Comparison of ENCODE assay signal across 36 cellular contexts in genomic region chr11:9193316-9193715, GRCh38.
"Had no signal": no experiment of that assay in that cellular context is flagged by ENCODE, and none has a peak within 500 bp of the region (broad histone marks: within the 10 kb centered on the region; RNA-seq: fewer than 3 reads in every experiment).

No MANE protein-coding gene starts in this region.

- H3K27ac ChIP-seq: ascending aorta, cardiac muscle cell, VCaP had no signal

- H3K27me3 Mint-ChIP-seq: activated B cell treated with CpG ODN at 0.5 μM for 24 hours; activated CD4-positive, alpha-beta memory T cell treated with anti-CD3 and anti-CD28 coated beads for 36 hours; activated CD4-positive, alpha-beta T cell treated with anti-CD3 and anti-CD28 coated beads, Interleukin-2, amount 10 ng/mL, durations not matched to agents 24 days and 14 days; activated CD8-positive, alpha-beta memory T cell treated with anti-CD3 and anti-CD28 coated beads, Interleukin-2, amount 10 ng/mL, durations not matched to agents 7 days and 5 days; activated CD8-positive, alpha-beta T cell treated with anti-CD3 and anti-CD28 coated beads for 36 hours; activated naive CD4-positive, alpha-beta T cell treated with anti-CD3 and anti-CD28 coated beads, Interleukin-2, amount 10 ng/mL, durations not matched to agents 7 days and 5 days; activated naive CD4-positive, alpha-beta T cell treated with anti-CD3 and anti-CD28 coated beads, Interleukin-2, amount 50 U/mL, for 24 hours; activated naive CD8-positive, alpha-beta T cell; activated naive CD8-positive, alpha-beta T cell treated with anti-CD3 and anti-CD28 coated beads, Interleukin-2, amount 10 ng/mL, durations not matched to agents 7 days and 5 days; activated naive CD8-positive, alpha-beta T cell treated with anti-CD3 and anti-CD28 coated beads, Interleukin-2, amount 50 U/mL, for 24 hours; activated T-cell treated with anti-CD3 and anti-CD28 coated beads, Interleukin-2, amount 50 U/mL, for 24 hours; brain; central memory CD8-positive, alpha-beta T cell had no signal

- H3K4me3 ChIP-seq: ascending aorta, cardiac muscle cell had no signal

- H3K27ac Mint-ChIP-seq: activated B cell treated with CpG ODN at 0.5 μM for 24 hours; activated CD4-positive, alpha-beta memory T cell treated with anti-CD3 and anti-CD28 coated beads for 36 hours; activated CD4-positive, alpha-beta T cell treated with anti-CD3 and anti-CD28 coated beads, Interleukin-2, amount 10 ng/mL, durations not matched to agents 24 days and 14 days; activated CD8-positive, alpha-beta memory T cell treated with anti-CD3 and anti-CD28 coated beads, Interleukin-2, amount 10 ng/mL, durations not matched to agents 7 days and 5 days; activated CD8-positive, alpha-beta T cell treated with anti-CD3 and anti-CD28 coated beads for 36 hours; activated naive CD4-positive, alpha-beta T cell treated with anti-CD3 and anti-CD28 coated beads, Interleukin-2, amount 10 ng/mL, durations not matched to agents 7 days and 5 days; activated naive CD4-positive, alpha-beta T cell treated with anti-CD3 and anti-CD28 coated beads, Interleukin-2, amount 50 U/mL, for 24 hours; activated naive CD8-positive, alpha-beta T cell; activated naive CD8-positive, alpha-beta T cell treated with anti-CD3 and anti-CD28 coated beads, Interleukin-2, amount 10 ng/mL, durations not matched to agents 7 days and 5 days; activated T-cell treated with anti-CD3 and anti-CD28 coated beads, Interleukin-2, amount 50 U/mL, for 24 hours; activated T-helper 2 cell treated with anti-CD3 and anti-CD28 coated beads, Interferon-gamma antibody, Interleukin-2, Interleukin-4, amounts not matched to agents 10 μg/mL and 5 μg/mL and 100 μg/mL, durations not matched to agents 14 hours and 24 hours and 36 hours; brain; T-helper 1 cell treated with Interleukin-12 subunit alpha and Interleukin-12 subunit beta and Interleukin-4 antibody, amounts not matched to agents 30 μg/mL and 1 μg/mL, for 36 hours; T-helper 2 cell treated with Interferon-gamma antibody and Interleukin-4, amounts not matched to agents 5 μg/mL and 100 μg/mL, for 36 hours had no signal

- H3K4me1 ChIP-seq: ascending aorta had no signal

- H3K27me3 ChIP-seq: ascending aorta, cardiac muscle cell had no signal

- H3K9me3 ChIP-seq: ascending aorta had no signal

- H3K4me3 Mint-ChIP-seq: activated B cell treated with CpG ODN at 0.5 μM for 24 hours; activated CD4-positive, alpha-beta memory T cell treated with anti-CD3 and anti-CD28 coated beads for 36 hours; activated CD4-positive, alpha-beta T cell treated with anti-CD3 and anti-CD28 coated beads, Interleukin-2, amount 10 ng/mL, durations not matched to agents 24 days and 14 days; activated CD8-positive, alpha-beta memory T cell treated with anti-CD3 and anti-CD28 coated beads, Interleukin-2, amount 10 ng/mL, durations not matched to agents 7 days and 5 days; activated CD8-positive, alpha-beta T cell treated with anti-CD3 and anti-CD28 coated beads for 36 hours; activated naive CD4-positive, alpha-beta T cell treated with anti-CD3 and anti-CD28 coated beads, Interleukin-2, amount 10 ng/mL, durations not matched to agents 7 days and 5 days; activated naive CD4-positive, alpha-beta T cell treated with anti-CD3 and anti-CD28 coated beads, Interleukin-2, amount 50 U/mL, for 24 hours; activated naive CD8-positive, alpha-beta T cell; activated naive CD8-positive, alpha-beta T cell treated with anti-CD3 and anti-CD28 coated beads, Interleukin-2, amount 10 ng/mL, durations not matched to agents 7 days and 5 days; activated naive CD8-positive, alpha-beta T cell treated with anti-CD3 and anti-CD28 coated beads, Interleukin-2, amount 50 U/mL, for 24 hours; activated T-cell treated with anti-CD3 and anti-CD28 coated beads, Interleukin-2, amount 50 U/mL, for 24 hours; brain; central memory CD8-positive, alpha-beta T cell; T-helper 1 cell treated with Interleukin-12 subunit alpha and Interleukin-12 subunit beta and Interleukin-4 antibody, amounts not matched to agents 30 μg/mL and 1 μg/mL, for 36 hours; T-helper 2 cell treated with Interferon-gamma antibody and Interleukin-4, amounts not matched to agents 5 μg/mL and 100 μg/mL, for 36 hours had no signal

- FAIRE-seq: bronchial epithelial cell, TTC549 had no signal

- DNase-seq: activated B cell treated with CpG ODN at 0.5 μM for 24 hours; activated CD4-positive, alpha-beta memory T cell treated with anti-CD3 and anti-CD28 coated beads for 36 hours; activated CD4-positive, alpha-beta T cell treated with anti-CD3 and anti-CD28 coated beads for 4 hours; activated CD4-positive, alpha-beta T cell treated with anti-CD3 and anti-CD28 coated beads, Interleukin-2, amount 10 ng/mL, durations not matched to agents 24 days and 14 days; activated CD4-positive, alpha-beta T cell treated with anti-CD3 and anti-CD28 coated beads, Interleukin-2, amount 50 U/mL, for 1 hour; activated CD4-positive, alpha-beta T cell treated with anti-CD3 and anti-CD28 coated beads, Interleukin-2, amount 50 U/mL, for 4 hours; activated CD4-positive, CD25-positive, alpha-beta regulatory T cell treated with anti-CD3 and anti-CD28 coated beads, Interleukin-2, amount 50 U/mL, for 72 hours; activated CD8-positive, alpha-beta memory T cell treated with anti-CD3 and anti-CD28 coated beads, Interleukin-2, amount 10 ng/mL, durations not matched to agents 7 days and 5 days; activated CD8-positive, alpha-beta memory T cell treated with anti-CD3 and anti-CD28 coated beads, Interleukin-2, amount 50 U/mL, for 48 hours; activated CD8-positive, alpha-beta T cell treated with anti-CD3 and anti-CD28 coated beads for 36 hours; activated effector memory CD4-positive, alpha-beta T cell treated with Interleukin-2 at 50 U/mL for 16 hours; activated gamma-delta T cell; activated naive CD4-positive, alpha-beta T cell treated with anti-CD3 and anti-CD28 coated beads, Interleukin-2, amount 10 ng/mL, durations not matched to agents 7 days and 5 days; activated naive CD4-positive, alpha-beta T cell treated with Interleukin-2 at 50 U/mL for 16 hours; activated naive CD8-positive, alpha-beta T cell treated with anti-CD3 and anti-CD28 coated beads, Interleukin-2, amount 10 ng/mL, durations not matched to agents 7 days and 5 days; activated naive CD8-positive, alpha-beta T cell treated with anti-CD3 and anti-CD28 coated beads, Interleukin-2, amount 50 U/mL, for 24 hours; activated T-cell treated with anti-CD3 and anti-CD28 coated beads, Interleukin-2, amount 50 U/mL, for 24 hours; activated T-cell treated with anti-CD3 and anti-CD28 coated beads, Interleukin-2, amount 50 U/mL, for 48 hours; amygdala; anterior cingulate cortex; caudate nucleus; T-helper 1 cell; T-helper 2 cell; T-helper 9 cell had no signal

- H3K4me1 Mint-ChIP-seq: activated B cell treated with CpG ODN at 0.5 μM for 24 hours; activated CD8-positive, alpha-beta memory T cell treated with anti-CD3 and anti-CD28 coated beads, Interleukin-2, amount 10 ng/mL, durations not matched to agents 7 days and 5 days; activated naive CD8-positive, alpha-beta T cell treated with anti-CD3 and anti-CD28 coated beads, Interleukin-2, amount 50 U/mL, for 24 hours; brain; central memory CD8-positive, alpha-beta T cell had no signal

- H3K9me3 Mint-ChIP-seq: activated CD4-positive, alpha-beta memory T cell treated with anti-CD3 and anti-CD28 coated beads for 36 hours; activated CD8-positive, alpha-beta T cell treated with anti-CD3 and anti-CD28 coated beads for 36 hours; activated naive CD4-positive, alpha-beta T cell treated with anti-CD3 and anti-CD28 coated beads, Interleukin-2, amount 50 U/mL, for 24 hours; activated T-cell treated with anti-CD3 and anti-CD28 coated beads, Interleukin-2, amount 50 U/mL, for 24 hours; central memory CD8-positive, alpha-beta T cell had no signal
